Comparison of ENCODE assay signal across 1 cellular context in genomic region chr1:3506943-3507342, GRCh38.
TF ChIP-seq lines count a peak whose summit lies in the region.

No MANE protein-coding gene starts in this region.

TF ChIP-seq in HepG2, 621 proteins besides CTCF, POLR2A, EP300 and RAD21 (continued from another document):
- TF ChIP-seq, protein P1, sequence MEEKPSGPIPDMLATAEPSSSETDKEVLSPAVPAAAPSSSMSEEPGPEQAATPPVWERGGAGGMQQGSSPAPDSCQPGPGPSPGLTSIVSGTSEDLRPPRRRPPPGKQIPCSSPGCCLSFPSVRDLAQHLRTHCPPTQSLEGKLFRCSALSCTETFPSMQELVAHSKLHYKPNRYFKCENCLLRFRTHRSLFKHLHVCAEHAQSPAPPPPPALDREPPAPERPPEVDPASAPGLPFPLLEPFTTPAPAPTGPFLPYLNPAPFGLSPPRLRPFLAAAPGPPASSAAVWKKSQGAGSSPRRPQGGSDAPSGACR (CRISPR knock-in tag; IDR thresholded peaks at IDR 0.05) = no peak
- peak; percentile 74 for TF ChIP-seq ZNF331 (CRISPR knock-in tag; IDR thresholded peaks at IDR 0.05)
TF ChIP-seq in HepG2: peak in this region for 1.
